Comparison of ENCODE assay signal across 29 cellular contexts in the genomic region with DNA sequence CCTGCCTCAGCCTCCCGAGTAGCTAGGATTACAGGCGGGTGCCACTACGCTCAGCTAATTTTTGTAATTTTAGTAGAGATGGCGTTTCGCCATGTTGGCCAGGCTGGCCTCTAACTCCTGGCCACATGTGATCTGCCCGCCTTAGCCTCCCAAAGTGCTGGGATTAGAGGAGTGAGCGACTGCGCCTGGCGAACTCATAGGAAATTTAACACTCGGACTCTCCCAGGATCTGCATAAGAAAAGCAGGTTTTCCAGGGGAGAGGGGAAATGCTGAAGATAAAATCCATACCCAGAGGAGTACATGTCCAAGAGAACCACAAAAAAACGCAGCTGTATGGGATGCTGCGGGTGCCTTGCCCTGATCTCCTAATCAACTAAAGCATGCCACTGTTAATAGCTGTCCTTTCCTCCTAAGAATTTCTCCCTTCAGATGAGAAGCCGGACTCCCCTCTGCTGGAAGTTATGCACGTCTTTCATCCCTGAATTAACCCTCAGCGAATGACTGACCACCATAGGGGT. TPM values are rescaled to one million over a fixed set of nuclear protein-coding genes. Genes with fewer than 3 reads are reported as not detected.
"Had no signal": no experiment of that assay in that cellular context is flagged by ENCODE, and none has a peak within 500 bp of the region (broad histone marks: within the 10 kb centered on the region; RNA-seq: fewer than 3 reads in every experiment).

No MANE protein-coding gene starts in this region.

- H3K9me3 ChIP-seq: esophagus muscularis mucosa, heart right ventricle, left lung, pancreas, psoas muscle, right atrium auricular region, suprapubic skin, tibial nerve had no signal

- DNase-seq: activated CD4-positive, CD25-positive, alpha-beta regulatory T cell treated with anti-CD3 and anti-CD28 coated beads, Interleukin-2, amount 50 U/mL, for 72 hours; activated CD8-positive, alpha-beta memory T cell treated with anti-CD3 and anti-CD28 coated beads, Interleukin-2, amount 10 ng/mL, durations not matched to agents 7 days and 5 days; activated CD8-positive, alpha-beta T cell treated with anti-CD3 and anti-CD28 coated beads, Interleukin-2, amount 10 ng/mL, durations not matched to agents 7 days and 5 days; activated naive CD8-positive, alpha-beta T cell treated with anti-CD3 and anti-CD28 coated beads, Interleukin-2, amount 50 U/mL, for 24 hours; activated T-cell treated with anti-CD3 and anti-CD28 coated beads, Interleukin-2, amount 50 U/mL, for 48 hours; amygdala; caudate nucleus; cortex of kidney; foreskin keratinocyte; heart right ventricle; kidney glomerular epithelial cell; left lung; naive B cell; nucleus accumbens; pancreas; psoas muscle; stimulated activated CD4-positive, alpha-beta T cell treated with anti-CD3 and anti-CD28 coated beads, Interleukin-15, amount 100 ng/mL, for 24 hours; stimulated activated CD4-positive, alpha-beta T cell treated with anti-CD3 and anti-CD28 coated beads, Interleukin-2, amount 100 ng/mL, for 24 hours; stimulated activated naive CD4-positive, alpha-beta T cell; T-helper 1 cell; WERI-Rb-1 had no signal

- ATAC-seq: activated CD8-positive, alpha-beta memory T cell treated with anti-CD3 and anti-CD28 coated beads, Interleukin-2, amount 10 ng/mL, durations not matched to agents 7 days and 5 days; activated CD8-positive, alpha-beta T cell treated with anti-CD3 and anti-CD28 coated beads, Interleukin-2, amount 10 ng/mL, durations not matched to agents 7 days and 5 days; activated naive CD8-positive, alpha-beta T cell treated with anti-CD3 and anti-CD28 coated beads, Interleukin-2, amount 50 U/mL, for 24 hours; foreskin keratinocyte; left lung; pancreas; psoas muscle had no signal

- H3K27ac Mint-ChIP-seq: activated CD8-positive, alpha-beta memory T cell treated with anti-CD3 and anti-CD28 coated beads, Interleukin-2, amount 10 ng/mL, durations not matched to agents 7 days and 5 days; activated CD8-positive, alpha-beta T cell treated with anti-CD3 and anti-CD28 coated beads, Interleukin-2, amount 10 ng/mL, durations not matched to agents 7 days and 5 days; activated naive CD4-positive, alpha-beta T cell treated with anti-CD3 and anti-CD28 coated beads, Interleukin-2, amount 50 U/mL, for 24 hours; activated naive CD8-positive, alpha-beta T cell treated with anti-CD3 and anti-CD28 coated beads, Interleukin-2, amount 50 U/mL, for 24 hours; activated T-helper 2 cell treated with anti-CD3 and anti-CD28 coated beads, Interferon-gamma antibody, Interleukin-2, Interleukin-4, amounts not matched to agents 10 μg/mL and 5 μg/mL and 100 μg/mL, durations not matched to agents 14 hours and 24 hours and 36 hours had no signal

- H3K27me3 ChIP-seq: esophagus muscularis mucosa, foreskin keratinocyte, heart right ventricle, left lung, pancreas, right atrium auricular region, suprapubic skin, tibial nerve had no signal

- H3K36me3 ChIP-seq: esophagus muscularis mucosa, heart right ventricle, left lung, pancreas, right atrium auricular region, suprapubic skin, tibial nerve, WERI-Rb-1 had no signal

- H3K4me3 ChIP-seq: esophagus muscularis mucosa, heart right ventricle, left lung, lung, pancreas, psoas muscle, right atrium auricular region, suprapubic skin, tibial nerve had no signal

- H3K36me3 Mint-ChIP-seq: activated CD8-positive, alpha-beta memory T cell treated with anti-CD3 and anti-CD28 coated beads, Interleukin-2, amount 10 ng/mL, durations not matched to agents 7 days and 5 days; activated naive CD4-positive, alpha-beta T cell treated with anti-CD3 and anti-CD28 coated beads, Interleukin-2, amount 50 U/mL, for 24 hours; naive B cell had no signal

- H3K4me3 Mint-ChIP-seq: activated CD8-positive, alpha-beta memory T cell treated with anti-CD3 and anti-CD28 coated beads, Interleukin-2, amount 10 ng/mL, durations not matched to agents 7 days and 5 days; activated CD8-positive, alpha-beta T cell treated with anti-CD3 and anti-CD28 coated beads, Interleukin-2, amount 10 ng/mL, durations not matched to agents 7 days and 5 days; activated naive CD4-positive, alpha-beta T cell treated with anti-CD3 and anti-CD28 coated beads, Interleukin-2, amount 50 U/mL, for 24 hours; activated naive CD8-positive, alpha-beta T cell treated with anti-CD3 and anti-CD28 coated beads, Interleukin-2, amount 50 U/mL, for 24 hours; naive B cell had no signal

- H3K4me1 ChIP-seq: tibial nerve had no signal

- H3K27ac ChIP-seq: esophagus muscularis mucosa, foreskin keratinocyte, heart right ventricle, left lung, pancreas, psoas muscle, right atrium auricular region, suprapubic skin, tibial nerve, WERI-Rb-1 had no signal

- H3K9me3 Mint-ChIP-seq: activated naive CD4-positive, alpha-beta T cell treated with anti-CD3 and anti-CD28 coated beads, Interleukin-2, amount 50 U/mL, for 24 hours; activated naive CD8-positive, alpha-beta T cell treated with anti-CD3 and anti-CD28 coated beads, Interleukin-2, amount 50 U/mL, for 24 hours; activated T-helper 2 cell treated with anti-CD3 and anti-CD28 coated beads, Interferon-gamma antibody, Interleukin-2, Interleukin-4, amounts not matched to agents 10 μg/mL and 5 μg/mL and 100 μg/mL, durations not matched to agents 14 hours and 24 hours and 36 hours had no signal

RNA-seq across cellular contexts. Expression of a gene that starts 25.3 kb away (rescaled TPM):
- polyA plus RNA-seq: neural cell had no signal
